21 cellular contexts compared by ENCODE assay signal in the genomic region with DNA sequence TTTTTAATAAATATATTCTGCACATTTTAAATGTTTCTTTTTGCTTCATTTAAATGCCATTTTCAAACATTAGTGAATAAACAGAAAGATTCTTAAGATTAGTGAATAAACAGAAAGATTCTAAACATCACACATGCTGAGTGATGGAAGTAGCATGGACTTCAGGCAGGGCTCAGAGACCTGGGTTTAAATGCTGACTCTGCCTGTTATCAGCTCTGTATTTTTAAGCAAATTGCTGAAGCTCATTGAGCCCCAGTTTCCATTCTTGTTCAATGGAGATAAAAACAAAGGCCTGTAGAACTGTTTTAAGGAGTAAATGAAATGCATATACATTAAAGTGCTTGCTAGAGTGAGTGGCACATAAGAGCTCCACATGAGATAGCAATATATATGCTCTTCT. TPM values are rescaled to one million over a fixed set of nuclear protein-coding genes. Genes with fewer than 3 reads are reported as not detected.
DNase-seq lines count a peak whose midpoint lies in the region; ATAC-seq, FAIRE-seq and TF ChIP-seq lines count a peak whose summit lies in the region.
"Had no signal": no experiment of that assay in that cellular context is flagged by ENCODE, and none has a peak within 500 bp of the region (broad histone marks: within the 10 kb centered on the region; RNA-seq: fewer than 3 reads in every experiment).

No MANE protein-coding gene starts in this region.

- no peak overlapping the region for H2BK20ac ChIP-seq in H1 (ENCODE audit: low read length)

- no peaks in the 10 kb centered on the region for H3F3A ChIP-seq in GM23338 (replicated peaks; ENCODE audit: low read depth)

- H3K4me2 ChIP-seq in GM23338 (peak overlapping the region; percentile 48), H1 (ENCODE audit: insufficient read depth in 1 of 2, low read depth in 2 of 2, low read length in 2 of 2) (peak overlapping the region; percentile 35 to 54; a peak in 2 of 4 replicates)
- H3K4me2 ChIP-seq: BLaER1 had no signal

- H3K27me3 Mint-ChIP-seq in GM23338 (ENCODE audit: insufficient read depth, low read depth, poor library complexity) = peaks cover 2% of the 10 kb centered on the region
- H3K27me3 Mint-ChIP-seq in activated T-cell treated with anti-CD3 and anti-CD28 coated beads, Interleukin-2, amount 50 U/mL, for 4 hours (ENCODE audit: low read depth) = peaks cover 21% of the 10 kb centered on the region

- no peaks in the 10 kb centered on the region for H3K9me2 ChIP-seq in GM23338 (ENCODE audit: insufficient read depth)

- no peak for FAIRE-seq in H1 (lab: Jason Lieb, UNC)
- FAIRE-seq: G401.6, GM19239, H54 had no signal

- H2AK5ac ChIP-seq in H1 (ENCODE audit: low read depth, low read length) = no peak overlapping the region

- H4K20me1 ChIP-seq in GM23338 (replicated peaks; ENCODE audit: insufficient read depth) (no peaks in the 10 kb centered on the region), H1 (replicated peaks in 1 of 2; ENCODE audit: control insufficient read depth in 1 of 2, insufficient read depth in 2 of 2, low read length in 2 of 2) (no peaks in the 10 kb centered on the region)
- H4K20me1 ChIP-seq: BLaER1 had no signal

- H3K27ac ChIP-seq in GM23338 (ENCODE audit: low read depth) = no peak overlapping the region
- peak overlapping the region; percentile 38; the same call in 1 of the 2 replicates for H3K27ac ChIP-seq in HUES64 (ENCODE audit: low read depth, low read length)
- no peak overlapping the region for H3K27ac ChIP-seq in H1 (ENCODE audit: low read depth, low read length)
- H3K27ac ChIP-seq in iPS-20b (ENCODE audit: low read length) = no peak overlapping the region
- H3K27ac ChIP-seq: BLaER1, C4-2B, GM23248 had no signal

- H3K4ac ChIP-seq in H1 (replicated peaks; ENCODE audit: insufficient read length, low read depth, low read length) = no peak overlapping the region

- H3K14ac ChIP-seq in H1 (ENCODE audit: insufficient read length) = no peak overlapping the region

- DNase-seq in GM23338 (ENCODE audit: low spot score) (peak; percentile 40), H1 (ENCODE audit: low read depth in 1 of 2, low spot score in 2 of 2) (no peak), BE2C (no peak), medulla oblongata (ENCODE audit: extremely low spot score) (no peak)
- no peak for DNase-seq in activated T-cell treated with anti-CD3 and anti-CD28 coated beads, Interleukin-2, amount 50 U/mL, for 4 hours
- DNase-seq: 8988T; Caco-2; CD4-positive, CD25-positive, alpha-beta regulatory T cell; CD8-positive, alpha-beta T cell; DMS153; DND-41; GM23248; HCEC 1CT had no signal

- no peak for TF ChIP-seq RAD21 in H1 (IDR thresholded peaks at IDR 0.05 in 1 of 2, conservative IDR thresholded peaks at IDR 0.05 in 1 of 2; ENCODE audit: low read depth in 2 of 2, low read length in 2 of 2)

- H2BK5ac ChIP-seq in H1 (ENCODE audit: low read depth, low read length) = no peak overlapping the region

- CTCF ChIA-PET in H1 (lab: Charles Lee; ENCODE audit: partially characterized antibody) = interaction anchor here (0.7 to 3.3 kb wide), 4 partner anchors 9 to 22 kb away, joined by 3 to 15 read pairs (median 5); a partner anchor contains a TSS

- H3K9me3 ChIP-seq in HUES64 (ENCODE audit: insufficient read depth, low read depth, low read length) = no peaks in the 10 kb centered on the region
- no peaks in the 10 kb centered on the region for H3K9me3 ChIP-seq in H1 (ENCODE audit: insufficient read depth in 2 of 2, low read depth in 1 of 2, low read length in 1 of 2)
- H3K9me3 ChIP-seq in iPS-20b (ENCODE audit: insufficient read depth, low read depth, low read length) = no peaks in the 10 kb centered on the region
- no peaks in the 10 kb centered on the region for H3K9me3 ChIP-seq in BE2C
- H3K9me3 ChIP-seq: BLaER1, Caco-2 had no signal

- TF ChIP-seq EP300 in H1 (IDR thresholded peaks at IDR 0.05; ENCODE audit: borderline replicate concordance in 1 of 2, low read depth in 2 of 2, low read length in 2 of 2) = no peak

- no peaks in the 10 kb centered on the region for H3K79me1 ChIP-seq in H1 (ENCODE audit: low read depth, low read length)

- H3K4me1 ChIP-seq in GM23338 (ENCODE audit: insufficient read depth) (peaks cover 27% of the 10 kb centered on the region), HUES64 (ENCODE audit: insufficient read depth, low read length) (peaks cover 26% of the 10 kb centered on the region), H1 (replicated peaks in 1 of 4; ENCODE audit: control insufficient read depth in 3 of 4, insufficient read depth in 4 of 4, low read length in 3 of 4) (peaks cover 0 to 13% (median 2%) of the 10 kb centered on the region in 4 experiments; a peak in 3 of 7 replicates), iPS-20b (ENCODE audit: insufficient read depth, low read length) (peaks cover 30% of the 10 kb centered on the region; the same call in 1 of the 2 replicates), BE2C (no peaks in the 10 kb centered on the region)
- H3K4me1 ChIP-seq: BLaER1, Caco-2 had no signal

- H4K91ac ChIP-seq in H1 (replicated peaks; ENCODE audit: insufficient read length, low read length) = no peak overlapping the region

- no peak overlapping the region for H2BK12ac ChIP-seq in H1 (ENCODE audit: low read depth, low read length)

- H3K36me3 ChIP-seq in GM23338 (ENCODE audit: insufficient read depth) = no peaks in the 10 kb centered on the region
- no peaks in the 10 kb centered on the region for H3K36me3 ChIP-seq in HUES64 (ENCODE audit: insufficient read depth, low read length)
- H3K36me3 ChIP-seq in H1 (ENCODE audit: control insufficient read depth in 2 of 4, insufficient read depth in 4 of 4, low read length in 3 of 4) = no peaks in the 10 kb centered on the region
- no peaks in the 10 kb centered on the region for H3K36me3 ChIP-seq in iPS-20b (ENCODE audit: insufficient read depth, low read depth, low read length)
- H3K36me3 ChIP-seq in BE2C = no peaks in the 10 kb centered on the region
- H3K36me3 ChIP-seq: BLaER1 had no signal

- H3K18ac ChIP-seq in H1 (ENCODE audit: extremely low read depth, low read length) = no peak overlapping the region

- POLR2A ChIA-PET in H1 (lab: Charles Lee; ENCODE audit: partially characterized antibody) = no interaction called here

- no peak overlapping the region for H2AFZ ChIP-seq in GM23338
- H2AFZ ChIP-seq in H1 (ENCODE audit: low read length) = no peak overlapping the region
- H2AFZ ChIP-seq: GM23248 had no signal

- TF ChIP-seq POLR2A in H1 (IDR thresholded peaks at IDR 0.05; ENCODE audit: control extremely low read depth in 1 of 2, low read depth in 2 of 2, low read length in 2 of 2) = no peak

- ATAC-seq in GM23338 = peak; percentile 96
- ATAC-seq in activated T-cell treated with anti-CD3 and anti-CD28 coated beads, Interleukin-2, amount 50 U/mL, for 4 hours = no peak
- ATAC-seq: CD8-positive, alpha-beta T cell had no signal

- no peaks in the 10 kb centered on the region for H3K9me3 Mint-ChIP-seq in GM23338
- no peaks in the 10 kb centered on the region for H3K9me3 Mint-ChIP-seq in activated T-cell treated with anti-CD3 and anti-CD28 coated beads, Interleukin-2, amount 50 U/mL, for 4 hours
- H3K9me3 Mint-ChIP-seq: CD8-positive, alpha-beta T cell had no signal

- TF ChIP-seq CTCF in GM23338 (conservative IDR thresholded peaks at IDR 0.05; ENCODE audit: low read depth in 2 of 2) (no peak), H1 (IDR thresholded peaks at IDR 0.05; ENCODE audit: control extremely low read depth in 1 of 3, insufficient read depth in 1 of 3, low read depth in 1 of 3, low read length in 3 of 3) (no peak), BE2C (IDR thresholded peaks at IDR 0.05; ENCODE audit: low read depth, low read length) (no peak)

- H2BK120ac ChIP-seq in H1 (replicated peaks; ENCODE audit: low read depth, low read length) = no peak overlapping the region

- no peak overlapping the region for H3K4me3 Mint-ChIP-seq in GM23338
- no peak overlapping the region for H3K4me3 Mint-ChIP-seq in activated T-cell treated with anti-CD3 and anti-CD28 coated beads, Interleukin-2, amount 50 U/mL, for 4 hours
- H3K4me3 Mint-ChIP-seq: CD4-positive, CD25-positive, alpha-beta regulatory T cell; CD8-positive, alpha-beta T cell had no signal

- H3K23ac ChIP-seq in H1 (ENCODE audit: insufficient read length) = no peak overlapping the region

- H3K79me2 ChIP-seq in GM23338 (replicated peaks; ENCODE audit: insufficient read depth) (no peaks in the 10 kb centered on the region), H1 (ENCODE audit: control insufficient read depth in 1 of 2, insufficient read depth in 2 of 2, low read length in 2 of 2) (no peaks in the 10 kb centered on the region)

- H3K9ac ChIP-seq in HUES64 (ENCODE audit: low read depth, low read length) = no peak overlapping the region
- no peak overlapping the region for H3K9ac ChIP-seq in H1 (replicated peaks in 1 of 4; ENCODE audit: extremely low read depth in 1 of 4, low read depth in 3 of 4, low read length in 3 of 4)
- H3K9ac ChIP-seq in iPS-20b (ENCODE audit: low read depth, low read length) = no peak overlapping the region
- H3K9ac ChIP-seq: BLaER1, GM23248 had no signal

- H3K27me3 ChIP-seq in GM23338 (ENCODE audit: insufficient read depth) (peaks cover 9% of the 10 kb centered on the region; the same call in 1 of the 2 replicates), HUES64 (ENCODE audit: insufficient read depth, low read length) (peaks cover 5% of the 10 kb centered on the region; the same call in 1 of the 2 replicates), H1 (replicated peaks in 1 of 4; ENCODE audit: control insufficient read depth in 3 of 4, extremely low read depth in 1 of 4, insufficient read depth in 3 of 4, low read length in 3 of 4) (no peaks in the 10 kb centered on the region), iPS-20b (ENCODE audit: insufficient read depth, low read length) (no peaks in the 10 kb centered on the region), BE2C (peaks cover 20% of the 10 kb centered on the region)
- H3K27me3 ChIP-seq: BLaER1 had no signal

- H2BK15ac ChIP-seq in H1 (ENCODE audit: low read length) = no peak overlapping the region

- no peaks in the 10 kb centered on the region; the same call in 1 of the 2 replicates for H3K23me2 ChIP-seq in H1 (ENCODE audit: low read depth, low read length)

- H3K4me3 ChIP-seq in GM23338 (0 out of 2 replicates have a peak overlapping the region, but pooled peaks have one; percentile 1), HUES64 (ENCODE audit: low read length) (no peak overlapping the region), H1 (ENCODE audit: extremely low read depth in 1 of 4, insufficient read depth in 2 of 4, low read depth in 3 of 4, low read length in 4 of 4) (peak overlapping the region in 1 of 4 experiments; percentile 3; a peak in 1 of 8 replicates), iPS-20b (ENCODE audit: low read length) (peak overlapping the region; percentile 5; the same call in 1 of the 2 replicates), BE2C (ENCODE audit: low read depth, low read length) (no peak overlapping the region)
- H3K4me3 ChIP-seq: BLaER1, GM23248 had no signal

- peak overlapping the region; percentile 28 for H4K5ac ChIP-seq in H1 (ENCODE audit: insufficient read length, low read depth, low read length)

- no peak overlapping the region for H4K8ac ChIP-seq in H1 (ENCODE audit: extremely low read depth, insufficient read depth, low read length)

- peaks cover 27% of the 10 kb centered on the region for H3K4me1 Mint-ChIP-seq in GM23338
- no peaks in the 10 kb centered on the region for H3K4me1 Mint-ChIP-seq in activated T-cell treated with anti-CD3 and anti-CD28 coated beads, Interleukin-2, amount 50 U/mL, for 4 hours (ENCODE audit: low read depth)
- H3K4me1 Mint-ChIP-seq: CD4-positive, CD25-positive, alpha-beta regulatory T cell had no signal

- H3K56ac ChIP-seq in H1 (replicated peaks; ENCODE audit: insufficient read length, low read depth, low read length) = no peak overlapping the region

- H3K27ac Mint-ChIP-seq in GM23338 = no peak overlapping the region
- H3K27ac Mint-ChIP-seq: CD4-positive, CD25-positive, alpha-beta regulatory T cell; CD8-positive, alpha-beta T cell had no signal

- no peaks in the 10 kb centered on the region for H3K36me3 Mint-ChIP-seq in GM23338 (ENCODE audit: low read depth)
- no peaks in the 10 kb centered on the region for H3K36me3 Mint-ChIP-seq in activated T-cell treated with anti-CD3 and anti-CD28 coated beads, Interleukin-2, amount 50 U/mL, for 4 hours (ENCODE audit: insufficient read depth)
- H3K36me3 Mint-ChIP-seq: CD8-positive, alpha-beta T cell had no signal

RNA-seq across cellular contexts. Expression of a gene that starts 8.1 kb away (rescaled TPM):
- 0.39 and 0.45 TPM in 2 replicates for total RNA-seq in GM23338 (2014; rRNA removed; shearing (Covaris generic))
- 0.24 and 0.31 TPM in 2 replicates for polyA plus RNA-seq in GM23338 (2016; fragmentation: Nextera tagmentation; extraction: Ambion mirVana)
- polyA plus RNA-seq in HUES64 (2013, experiment 1 of 2) = not detected
- not detected for polyA plus RNA-seq in HUES64 (2013, experiment 2 of 2)
- 0.09 TPM in 1 of 2 replicates, not detected in the other for total RNA-seq in H1 (2021; fragmentation: NEBNext Ultra II Directional; extraction: Animal tissue kit (Norgen Biotek cat#: 25700))
- polyA plus RNA-seq in H1 (2011; rRNA removed) = 0.02 and 0.08 TPM in 2 replicates
- 0.12 TPM for polyA plus RNA-seq in H1 (2011; cell fraction: cytosol; rRNA removed)
- polyA plus RNA-seq in H1 (2011; cell fraction: nucleus; rRNA removed) = 0.11 TPM
- 0.07 to 0.23 TPM (median 0.07 TPM) in 3 of 4 replicates, not detected in the other for polyA plus RNA-seq in H1 (2012, experiment 1 of 2)
- polyA plus RNA-seq in H1 (2012, experiment 2 of 2) = not detected
- polyA plus RNA-seq in H1 (2013, experiment 1 of 2) = 0.06 TPM
- polyA plus RNA-seq in H1 (2013, experiment 2 of 2) = 0.07 TPM
- 0.09 and 0.37 TPM in 2 replicates for polyA minus RNA-seq in H1 (2011; rRNA and poly(A)+ RNA removed)
- not detected for polyA minus RNA-seq in H1 (2011; cell fraction: cytosol; rRNA and poly(A)+ RNA removed)
- polyA minus RNA-seq in H1 (2011; cell fraction: nucleus; rRNA and poly(A)+ RNA removed) = 0.20 TPM
- 0.09 TPM for polyA plus RNA-seq in BE2C (2012; ENCODE audit: insufficient read depth, insufficient read length, low read depth)
- total RNA-seq in activated T-cell treated with anti-CD3 and anti-CD28 coated beads, Interleukin-2, amount 50 U/mL, for 4 hours = not detected
- total RNA-seq: A673; CD4-positive, CD25-positive, alpha-beta regulatory T cell; CD8-positive, alpha-beta T cell had no signal
- polyA plus RNA-seq: CD4-positive, CD25-positive, alpha-beta regulatory T cell had no signal

Comparison
In these comparisons a context has a peak if more than half of its experiments do, and no peak if none do; other contexts are left out.
1. H3K4me3 ChIP-seq: peak in GM23338 (single experiment) and iPS-20b (single experiment); none in HUES64 (single experiment) and BE2C (single experiment).